In genomic region chr15:68042855-68043222, GRCh38 we compare ENCODE assay signal across 1 cellular context.
TF ChIP-seq lines count a peak whose summit lies in the region.

No MANE protein-coding gene starts in this region.

TF ChIP-seq in HepG2, 621 proteins besides CTCF, POLR2A, EP300 and RAD21 (continued from another document):
- TF ChIP-seq ZBTB40 (IDR thresholded peaks at IDR 0.05) (peak; percentile 51), ZBTB40 (CRISPR knock-in tag; IDR thresholded peaks at IDR 0.05) (peak; percentile 74; the same call in 1 of the 2 replicates), TEAD3 (CRISPR knock-in tag; optimal IDR thresholded peaks at IDR 0.05; ENCODE audit: borderline replicate concordance) (no peak)
- TF ChIP-seq, protein P1, sequence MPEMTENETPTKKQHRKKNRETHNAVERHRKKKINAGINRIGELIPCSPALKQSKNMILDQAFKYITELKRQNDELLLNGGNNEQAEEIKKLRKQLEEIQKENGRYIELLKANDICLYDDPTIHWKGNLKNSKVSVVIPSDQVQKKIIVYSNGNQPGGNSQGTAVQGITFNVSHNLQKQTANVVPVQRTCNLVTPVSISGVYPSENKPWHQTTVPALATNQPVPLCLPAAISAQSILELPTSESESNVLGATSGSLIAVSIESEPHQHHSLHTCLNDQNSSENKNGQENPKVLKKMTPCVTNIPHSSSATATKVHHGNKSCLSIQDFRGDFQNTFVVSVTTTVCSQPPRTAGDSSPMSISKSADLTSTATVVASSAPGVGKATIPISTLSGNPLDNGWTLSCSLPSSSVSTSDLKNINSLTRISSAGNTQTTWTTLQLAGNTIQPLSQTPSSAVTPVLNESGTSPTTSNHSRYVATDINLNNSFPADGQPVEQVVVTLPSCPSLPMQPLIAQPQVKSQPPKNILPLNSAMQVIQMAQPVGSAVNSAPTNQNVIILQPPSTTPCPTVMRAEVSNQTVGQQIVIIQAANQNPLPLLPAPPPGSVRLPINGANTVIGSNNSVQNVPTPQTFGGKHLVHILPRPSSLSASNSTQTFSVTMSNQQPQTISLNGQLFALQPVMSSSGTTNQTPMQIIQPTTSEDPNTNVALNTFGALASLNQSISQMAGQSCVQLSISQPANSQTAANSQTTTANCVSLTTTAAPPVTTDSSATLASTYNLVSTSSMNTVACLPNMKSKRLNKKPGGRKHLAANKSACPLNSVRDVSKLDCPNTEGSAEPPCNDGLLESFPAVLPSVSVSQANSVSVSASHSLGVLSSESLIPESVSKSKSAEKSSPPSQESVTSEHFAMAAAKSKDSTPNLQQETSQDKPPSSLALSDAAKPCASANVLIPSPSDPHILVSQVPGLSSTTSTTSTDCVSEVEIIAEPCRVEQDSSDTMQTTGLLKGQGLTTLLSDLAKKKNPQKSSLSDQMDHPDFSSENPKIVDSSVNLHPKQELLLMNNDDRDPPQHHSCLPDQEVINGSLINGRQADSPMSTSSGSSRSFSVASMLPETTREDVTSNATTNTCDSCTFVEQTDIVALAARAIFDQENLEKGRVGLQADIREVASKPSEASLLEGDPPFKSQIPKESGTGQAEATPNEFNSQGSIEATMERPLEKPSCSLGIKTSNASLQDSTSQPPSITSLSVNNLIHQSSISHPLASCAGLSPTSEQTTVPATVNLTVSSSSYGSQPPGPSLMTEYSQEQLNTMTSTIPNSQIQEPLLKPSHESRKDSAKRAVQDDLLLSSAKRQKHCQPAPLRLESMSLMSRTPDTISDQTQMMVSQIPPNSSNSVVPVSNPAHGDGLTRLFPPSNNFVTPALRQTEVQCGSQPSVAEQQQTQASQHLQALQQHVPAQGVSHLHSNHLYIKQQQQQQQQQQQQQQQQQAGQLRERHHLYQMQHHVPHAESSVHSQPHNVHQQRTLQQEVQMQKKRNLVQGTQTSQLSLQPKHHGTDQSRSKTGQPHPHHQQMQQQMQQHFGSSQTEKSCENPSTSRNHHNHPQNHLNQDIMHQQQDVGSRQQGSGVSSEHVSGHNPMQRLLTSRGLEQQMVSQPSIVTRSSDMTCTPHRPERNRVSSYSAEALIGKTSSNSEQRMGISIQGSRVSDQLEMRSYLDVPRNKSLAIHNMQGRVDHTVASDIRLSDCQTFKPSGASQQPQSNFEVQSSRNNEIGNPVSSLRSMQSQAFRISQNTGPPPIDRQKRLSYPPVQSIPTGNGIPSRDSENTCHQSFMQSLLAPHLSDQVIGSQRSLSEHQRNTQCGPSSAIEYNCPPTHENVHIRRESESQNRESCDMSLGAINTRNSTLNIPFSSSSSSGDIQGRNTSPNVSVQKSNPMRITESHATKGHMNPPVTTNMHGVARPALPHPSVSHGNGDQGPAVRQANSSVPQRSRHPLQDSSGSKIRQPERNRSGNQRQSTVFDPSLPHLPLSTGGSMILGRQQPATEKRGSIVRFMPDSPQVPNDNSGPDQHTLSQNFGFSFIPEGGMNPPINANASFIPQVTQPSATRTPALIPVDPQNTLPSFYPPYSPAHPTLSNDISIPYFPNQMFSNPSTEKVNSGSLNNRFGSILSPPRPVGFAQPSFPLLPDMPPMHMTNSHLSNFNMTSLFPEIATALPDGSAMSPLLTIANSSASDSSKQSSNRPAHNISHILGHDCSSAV (CRISPR knock-in tag; IDR thresholded peaks at IDR 0.05; ENCODE audit: borderline replicate concordance) = no peak
